In genomic region chr6:108796875-108797274, GRCh38 we compare ENCODE assay signal across 32 cellular contexts. TPM values are rescaled to one million over a fixed set of nuclear protein-coding genes. Genes with fewer than 3 reads are reported as not detected.
DNase-seq lines count a peak whose midpoint lies in the region; ATAC-seq, FAIRE-seq and TF ChIP-seq lines count a peak whose summit lies in the region.
"Had no signal": no experiment of that assay in that cellular context is flagged by ENCODE, and none has a peak within 500 bp of the region (broad histone marks: within the 10 kb centered on the region; RNA-seq: fewer than 3 reads in every experiment).

No MANE protein-coding gene starts in this region.

- H3K27ac ChIP-seq in right lobe of liver (peak overlapping the region in 2 of 3 donors; percentile 16 to 53), testis (no peak overlapping the region), esophagus squamous epithelium (no peak overlapping the region)
- H3K27ac ChIP-seq: foreskin keratinocyte, lower lobe of right lung had no signal

- WGBS in right lobe of liver (ENCODE audit: insufficient coverage, low coverage, low lambda C conversion rate, missing lambda C conversion rate): 7% methylated on average over 3 of the region's 3 CpGs
- WGBS in testis, 2 donors: 73 to 82% methylated on average over 3 of the region's 3 CpGs
- 66 to 70% methylated on average over 3 of the region's 3 CpGs for WGBS in esophagus squamous epithelium, 2 donors

- H3K9me3 Mint-ChIP-seq in activated CD8-positive, alpha-beta T cell treated with anti-CD3 and anti-CD28 coated beads, Interleukin-2, amount 10 ng/mL, durations not matched to agents 7 days and 5 days (ENCODE audit: insufficient read depth): no peaks in the 10 kb centered on the region
- no peaks in the 10 kb centered on the region for H3K9me3 Mint-ChIP-seq in activated CD8-positive, alpha-beta T cell treated with anti-CD3 and anti-CD28 coated beads for 36 hours
- H3K9me3 Mint-ChIP-seq: activated CD4-positive, alpha-beta memory T cell treated with anti-CD3 and anti-CD28 coated beads for 36 hours; activated naive CD4-positive, alpha-beta T cell treated with anti-CD3 and anti-CD28 coated beads for 36 hours; activated T-helper 1 cell treated with anti-CD3 and anti-CD28 coated beads, Interleukin-12 subunit alpha, Interleukin-12 subunit beta, Interleukin-2, Interleukin-4 antibody, amounts not matched to agents 30 ng/mL and 10 ng/mL and 1 ng/mL, durations not matched to agents 14 hours and 24 hours and 36 hours; CD8-positive, alpha-beta T cell; endodermal cell; natural killer cell treated with Interleukin-12 subunit alpha and Interleukin-12 subunit beta and Interleukin-15 and Interleukin-18, amount 100 ng/mL, for 72 hours had no signal

- no peaks in the 10 kb centered on the region for H3K27me3 Mint-ChIP-seq in activated CD8-positive, alpha-beta T cell treated with anti-CD3 and anti-CD28 coated beads, Interleukin-2, amount 10 ng/mL, durations not matched to agents 7 days and 5 days (ENCODE audit: low read depth)
- no peaks in the 10 kb centered on the region for H3K27me3 Mint-ChIP-seq in activated CD8-positive, alpha-beta T cell treated with anti-CD3 and anti-CD28 coated beads for 36 hours
- H3K27me3 Mint-ChIP-seq: activated CD4-positive, alpha-beta memory T cell treated with anti-CD3 and anti-CD28 coated beads for 36 hours; natural killer cell treated with Interleukin-12 subunit alpha and Interleukin-12 subunit beta and Interleukin-15 and Interleukin-18, amount 100 ng/mL, for 72 hours had no signal

- peaks cover 42% of the 10 kb centered on the region for H3K4me1 Mint-ChIP-seq in activated CD8-positive, alpha-beta T cell treated with anti-CD3 and anti-CD28 coated beads, Interleukin-2, amount 10 ng/mL, durations not matched to agents 7 days and 5 days (ENCODE audit: low read depth)
- H3K4me1 Mint-ChIP-seq in activated CD8-positive, alpha-beta T cell treated with anti-CD3 and anti-CD28 coated beads for 36 hours (ENCODE audit: low read depth): peaks cover 27% of the 10 kb centered on the region

- DNase-seq in activated CD8-positive, alpha-beta T cell treated with anti-CD3 and anti-CD28 coated beads, Interleukin-2, amount 10 ng/mL, durations not matched to agents 7 days and 5 days: no peak
- DNase-seq in activated CD8-positive, alpha-beta T cell treated with anti-CD3 and anti-CD28 coated beads for 36 hours: no peak
- DNase-seq in RCC 7860 (ENCODE audit: low spot score) (peak; percentile 23), right lobe of liver (peak; percentile 57 to 84 (median 71)), AG08395 (ENCODE audit: low spot score) (no peak), testis (no peak), esophagus squamous epithelium (lab: John Stamatoyannopoulos, UW) (no peak)
- DNase-seq: activated CD4-positive, alpha-beta memory T cell treated with anti-CD3 and anti-CD28 coated beads for 36 hours; activated CD8-positive, alpha-beta memory T cell treated with anti-CD3 and anti-CD28 coated beads, Interleukin-2, amount 50 U/mL, for 48 hours; activated naive CD4-positive, alpha-beta T cell treated with anti-CD3 and anti-CD28 coated beads for 36 hours; AML-193; CD8-positive, alpha-beta T cell; central memory CD4-positive, alpha-beta T cell; DMS153; endodermal cell; foreskin keratinocyte; head of caudate nucleus; Kasumi-1; lower lobe of right lung; NCI-H1417 treated with DMSO at 0.1 percent for 48 hours; NCI-H2107; NCI-H774; stimulated activated naive CD4-positive, alpha-beta T cell treated with Interleukin-2 at 50 U/mL for 16 hours; T1000 had no signal

- H3K9me3 ChIP-seq in right lobe of liver: no peaks in the 10 kb centered on the region
- H3K9me3 ChIP-seq in testis: no peaks in the 10 kb centered on the region
- no peaks in the 10 kb centered on the region for H3K9me3 ChIP-seq in esophagus squamous epithelium
- H3K9me3 ChIP-seq: lower lobe of right lung had no signal

- no peak overlapping the region for H3K4me3 Mint-ChIP-seq in activated CD8-positive, alpha-beta T cell treated with anti-CD3 and anti-CD28 coated beads, Interleukin-2, amount 10 ng/mL, durations not matched to agents 7 days and 5 days
- no peak overlapping the region for H3K4me3 Mint-ChIP-seq in activated CD8-positive, alpha-beta T cell treated with anti-CD3 and anti-CD28 coated beads for 36 hours
- H3K4me3 Mint-ChIP-seq: activated CD4-positive, alpha-beta memory T cell treated with anti-CD3 and anti-CD28 coated beads for 36 hours; activated naive CD4-positive, alpha-beta T cell treated with anti-CD3 and anti-CD28 coated beads for 36 hours; activated T-helper 1 cell treated with anti-CD3 and anti-CD28 coated beads, Interleukin-12 subunit alpha, Interleukin-12 subunit beta, Interleukin-2, Interleukin-4 antibody, amounts not matched to agents 30 ng/mL and 10 ng/mL and 1 ng/mL, durations not matched to agents 14 hours and 24 hours and 36 hours; CD8-positive, alpha-beta T cell; endodermal cell; natural killer cell treated with Interleukin-12 subunit alpha and Interleukin-12 subunit beta and Interleukin-15 and Interleukin-18, amount 100 ng/mL, for 72 hours had no signal

- H3K27me3 ChIP-seq in right lobe of liver (no peaks in the 10 kb centered on the region), testis (no peaks in the 10 kb centered on the region), esophagus squamous epithelium (no peaks in the 10 kb centered on the region)
- H3K27me3 ChIP-seq: foreskin keratinocyte had no signal

- H3K4me1 ChIP-seq in right lobe of liver: peaks cover 0 to 54% (median 27%) of the 10 kb centered on the region in 4 donors
- no peaks in the 10 kb centered on the region for H3K4me1 ChIP-seq in testis
- peaks cover 0 to 17% (median 0%) of the 10 kb centered on the region in 3 donors for H3K4me1 ChIP-seq in esophagus squamous epithelium

- TF ChIP-seq POLR2A in right lobe of liver (IDR thresholded peaks at IDR 0.05) (no peak), testis (IDR thresholded peaks at IDR 0.05) (no peak), esophagus squamous epithelium (IDR thresholded peaks at IDR 0.05) (no peak)

- peak; percentile 8 for FAIRE-seq in RCC 7860 (lab: Jason Lieb, UNC)
- FAIRE-seq: A204.1, GM12891 had no signal

- POLR2A ChIA-PET in activated CD8-positive, alpha-beta T cell treated with anti-CD3 and anti-CD28 coated beads, Interleukin-2, amount 10 ng/mL, durations not matched to agents 7 days and 5 days (lab: Charles Lee): interaction anchor here (1.0 kb wide), 1 partner anchor 255 kb away, joined by 3 read pairs; no protein-coding TSS in a partner anchor
- POLR2A ChIA-PET in activated CD8-positive, alpha-beta T cell treated with anti-CD3 and anti-CD28 coated beads for 36 hours (lab: Charles Lee): interaction anchor here (1.4 to 1.5 kb wide), 2 partner anchors 9 to 12 kb away, joined by 3 to 4 read pairs; no protein-coding TSS in a partner anchor

- no peak for ATAC-seq in activated CD8-positive, alpha-beta T cell treated with anti-CD3 and anti-CD28 coated beads, Interleukin-2, amount 10 ng/mL, durations not matched to agents 7 days and 5 days
- ATAC-seq in activated CD8-positive, alpha-beta T cell treated with anti-CD3 and anti-CD28 coated beads for 36 hours: no peak
- ATAC-seq in right lobe of liver (peak; percentile 41 to 62 (median 47)), GM21360 (IDR thresholded peaks at IDR 0.05; ENCODE audit: unreplicated experiment) (no peak)
- ATAC-seq: activated CD4-positive, CD25-positive, alpha-beta regulatory T cell treated with anti-CD3 and anti-CD28 coated beads, Interleukin-2, amount 50 U/mL, for 24 hours; CD8-positive, alpha-beta T cell; esophagus mucosa; foreskin keratinocyte; HCT116; lower lobe of right lung; natural killer cell treated with Interleukin-12 subunit alpha and Interleukin-12 subunit beta and Interleukin-15 and Interleukin-18, amount 100 ng/mL, for 72 hours had no signal

- TF ChIP-seq CTCF in activated CD8-positive, alpha-beta T cell treated with anti-CD3 and anti-CD28 coated beads for 36 hours (IDR thresholded peaks at IDR 0.05): no peak
- TF ChIP-seq CTCF in right lobe of liver (IDR thresholded peaks at IDR 0.05): no peak
- TF ChIP-seq CTCF in testis (IDR thresholded peaks at IDR 0.05): no peak
- TF ChIP-seq CTCF in esophagus squamous epithelium (IDR thresholded peaks at IDR 0.05): no peak

- CTCF ChIA-PET in activated CD8-positive, alpha-beta T cell treated with anti-CD3 and anti-CD28 coated beads, Interleukin-2, amount 10 ng/mL, durations not matched to agents 7 days and 5 days (lab: Charles Lee): interaction anchor here (1.1 to 2.1 kb wide), 7 partner anchors 11 to 276 kb away, joined by 3 to 6 read pairs (median 4); no protein-coding TSS in a partner anchor
- CTCF ChIA-PET in activated CD8-positive, alpha-beta T cell treated with anti-CD3 and anti-CD28 coated beads for 36 hours (lab: Charles Lee): interaction anchor here (1.1 to 1.3 kb wide), 4 partner anchors 24 to 305 kb away, joined by 3 to 6 read pairs (median 4); no protein-coding TSS in a partner anchor

- H3K27ac Mint-ChIP-seq in activated CD8-positive, alpha-beta T cell treated with anti-CD3 and anti-CD28 coated beads, Interleukin-2, amount 10 ng/mL, durations not matched to agents 7 days and 5 days: peak overlapping the region; percentile 53
- no peak overlapping the region for H3K27ac Mint-ChIP-seq in activated CD8-positive, alpha-beta T cell treated with anti-CD3 and anti-CD28 coated beads for 36 hours
- H3K27ac Mint-ChIP-seq: activated CD4-positive, alpha-beta memory T cell treated with anti-CD3 and anti-CD28 coated beads for 36 hours; activated naive CD4-positive, alpha-beta T cell treated with anti-CD3 and anti-CD28 coated beads for 36 hours; activated T-helper 1 cell treated with anti-CD3 and anti-CD28 coated beads, Interleukin-12 subunit alpha, Interleukin-12 subunit beta, Interleukin-2, Interleukin-4 antibody, amounts not matched to agents 30 ng/mL and 10 ng/mL and 1 ng/mL, durations not matched to agents 14 hours and 24 hours and 36 hours; CD8-positive, alpha-beta T cell; endodermal cell had no signal

- H3K4me3 ChIP-seq in right lobe of liver (no peak overlapping the region), testis (no peak overlapping the region), esophagus squamous epithelium (no peak overlapping the region)
- H3K4me3 ChIP-seq: lower lobe of right lung had no signal

- intact Hi-C loops in activated CD8-positive, alpha-beta T cell treated with anti-CD3 and anti-CD28 coated beads for 36 hours (cut with micrococcal nuclease): no loop called here
- intact Hi-C loops in right lobe of liver (cut with DNase I): no loop called here
- intact Hi-C loops in testis (cut with DNase I; ENCODE audit: low total_unique reads): no loop called here
- intact Hi-C loops in esophagus squamous epithelium (cut with DNase I): no loop called here

- no peaks in the 10 kb centered on the region for H3K36me3 Mint-ChIP-seq in activated CD8-positive, alpha-beta T cell treated with anti-CD3 and anti-CD28 coated beads, Interleukin-2, amount 10 ng/mL, durations not matched to agents 7 days and 5 days (ENCODE audit: low read depth)
- H3K36me3 Mint-ChIP-seq in activated CD8-positive, alpha-beta T cell treated with anti-CD3 and anti-CD28 coated beads for 36 hours (ENCODE audit: low read depth): no peaks in the 10 kb centered on the region
- H3K36me3 Mint-ChIP-seq: activated CD4-positive, alpha-beta memory T cell treated with anti-CD3 and anti-CD28 coated beads for 36 hours; CD8-positive, alpha-beta T cell; natural killer cell treated with Interleukin-12 subunit alpha and Interleukin-12 subunit beta and Interleukin-15 and Interleukin-18, amount 100 ng/mL, for 72 hours had no signal

- H3K36me3 ChIP-seq in right lobe of liver: no peaks in the 10 kb centered on the region
- H3K36me3 ChIP-seq in testis (ENCODE audit: low read depth, missing control alignments): no peaks in the 10 kb centered on the region
- H3K36me3 ChIP-seq in esophagus squamous epithelium: no peaks in the 10 kb centered on the region
- H3K36me3 ChIP-seq: lower lobe of right lung had no signal

RNA-seq across cellular contexts. Expression of gene ARMC2, which starts 51.3 kb away (rescaled TPM):
- total RNA-seq in activated CD8-positive, alpha-beta T cell treated with anti-CD3 and anti-CD28 coated beads, Interleukin-2, amount 10 ng/mL, durations not matched to agents 7 days and 5 days: 10 to 100 TPM; 10.3 to 10.9 TPM
- 1 to 10 TPM; 2.7 to 4.6 TPM for total RNA-seq in activated CD8-positive, alpha-beta T cell treated with anti-CD3 and anti-CD28 coated beads for 36 hours
- 1 to 10 TPM in 3 of 6 experiments, under 1 TPM in 3; 0.86 to 1.9 (median 1.0) TPM for total RNA-seq in right lobe of liver
- total RNA-seq in testis: 10 to 100 TPM; 24.0 to 51.4 TPM
- polyA plus RNA-seq in testis (ENCODE audit: insufficient read depth, low read depth, low replicate concordance): 78.6 TPM
- 1 to 10 TPM in 2 of 4 donors, under 1 TPM in 2; 0.27 to 4.1 (median 1.2) TPM for total RNA-seq in esophagus squamous epithelium

Comparison
In these comparisons a context has a peak if more than half of its experiments do, and no peak if none do; other contexts are left out.
1. ATAC-seq: peak in right lobe of liver (4 of 4); none in activated CD8-positive, alpha-beta T cell treated with anti-CD3 and anti-CD28 coated beads, Interleukin-2, amount 10 ng/mL, durations not matched to agents 7 days and 5 days (single experiment), activated CD8-positive, alpha-beta T cell treated with anti-CD3 and anti-CD28 coated beads for 36 hours (single experiment) and GM21360 (single experiment).
2. DNase-seq: peak in RCC 7860 (single experiment) and right lobe of liver (3 of 3); none in activated CD8-positive, alpha-beta T cell treated with anti-CD3 and anti-CD28 coated beads, Interleukin-2, amount 10 ng/mL, durations not matched to agents 7 days and 5 days (single experiment), activated CD8-positive, alpha-beta T cell treated with anti-CD3 and anti-CD28 coated beads for 36 hours (single experiment), AG08395 (single experiment), testis (single experiment) and esophagus squamous epithelium (single experiment).
3. H3K27ac ChIP-seq: peak in right lobe of liver (2 of 3); none in testis (0 of 2) and esophagus squamous epithelium (0 of 4).